ENCODE assay signal across 1 cellular context in the genomic region with DNA sequence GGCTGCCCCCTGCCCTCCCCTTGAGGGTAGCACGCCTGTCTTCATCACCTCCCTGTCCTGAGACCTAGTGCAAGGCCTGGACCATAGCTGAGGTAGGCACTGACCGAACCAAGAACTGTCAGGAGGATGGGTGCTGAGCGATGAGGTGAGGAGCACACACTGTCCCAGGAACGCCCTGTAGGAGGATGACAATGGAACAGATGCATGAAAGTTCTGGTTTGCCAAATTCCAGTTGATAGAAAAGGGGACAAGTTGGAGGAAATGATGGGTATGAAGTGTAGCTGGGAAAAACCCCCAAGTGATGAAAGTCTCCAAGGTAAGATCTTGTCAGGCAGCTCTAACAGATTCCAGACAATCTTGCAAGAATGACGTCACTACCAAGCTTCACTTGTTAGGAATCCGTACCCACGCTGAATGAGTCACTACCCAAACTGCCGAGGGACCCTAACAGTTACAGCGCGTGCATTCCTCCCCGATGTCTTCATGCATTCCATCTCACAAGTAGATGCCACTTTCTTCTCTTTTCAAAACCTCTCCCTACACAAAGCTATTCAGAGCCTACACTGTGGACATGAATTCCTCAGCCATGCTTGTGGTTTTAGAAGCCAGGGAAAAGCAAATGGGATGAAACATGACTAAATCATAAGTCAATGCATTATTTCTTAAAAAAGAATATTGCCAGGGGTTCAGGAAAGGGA.
TF ChIP-seq lines count a peak whose summit lies in the region.

No MANE protein-coding gene starts in this region.

TF ChIP-seq in GM23338, 12 proteins besides CTCF, POLR2A, EP300 and RAD21 (continued from another document):
- TF ChIP-seq, protein P1, sequence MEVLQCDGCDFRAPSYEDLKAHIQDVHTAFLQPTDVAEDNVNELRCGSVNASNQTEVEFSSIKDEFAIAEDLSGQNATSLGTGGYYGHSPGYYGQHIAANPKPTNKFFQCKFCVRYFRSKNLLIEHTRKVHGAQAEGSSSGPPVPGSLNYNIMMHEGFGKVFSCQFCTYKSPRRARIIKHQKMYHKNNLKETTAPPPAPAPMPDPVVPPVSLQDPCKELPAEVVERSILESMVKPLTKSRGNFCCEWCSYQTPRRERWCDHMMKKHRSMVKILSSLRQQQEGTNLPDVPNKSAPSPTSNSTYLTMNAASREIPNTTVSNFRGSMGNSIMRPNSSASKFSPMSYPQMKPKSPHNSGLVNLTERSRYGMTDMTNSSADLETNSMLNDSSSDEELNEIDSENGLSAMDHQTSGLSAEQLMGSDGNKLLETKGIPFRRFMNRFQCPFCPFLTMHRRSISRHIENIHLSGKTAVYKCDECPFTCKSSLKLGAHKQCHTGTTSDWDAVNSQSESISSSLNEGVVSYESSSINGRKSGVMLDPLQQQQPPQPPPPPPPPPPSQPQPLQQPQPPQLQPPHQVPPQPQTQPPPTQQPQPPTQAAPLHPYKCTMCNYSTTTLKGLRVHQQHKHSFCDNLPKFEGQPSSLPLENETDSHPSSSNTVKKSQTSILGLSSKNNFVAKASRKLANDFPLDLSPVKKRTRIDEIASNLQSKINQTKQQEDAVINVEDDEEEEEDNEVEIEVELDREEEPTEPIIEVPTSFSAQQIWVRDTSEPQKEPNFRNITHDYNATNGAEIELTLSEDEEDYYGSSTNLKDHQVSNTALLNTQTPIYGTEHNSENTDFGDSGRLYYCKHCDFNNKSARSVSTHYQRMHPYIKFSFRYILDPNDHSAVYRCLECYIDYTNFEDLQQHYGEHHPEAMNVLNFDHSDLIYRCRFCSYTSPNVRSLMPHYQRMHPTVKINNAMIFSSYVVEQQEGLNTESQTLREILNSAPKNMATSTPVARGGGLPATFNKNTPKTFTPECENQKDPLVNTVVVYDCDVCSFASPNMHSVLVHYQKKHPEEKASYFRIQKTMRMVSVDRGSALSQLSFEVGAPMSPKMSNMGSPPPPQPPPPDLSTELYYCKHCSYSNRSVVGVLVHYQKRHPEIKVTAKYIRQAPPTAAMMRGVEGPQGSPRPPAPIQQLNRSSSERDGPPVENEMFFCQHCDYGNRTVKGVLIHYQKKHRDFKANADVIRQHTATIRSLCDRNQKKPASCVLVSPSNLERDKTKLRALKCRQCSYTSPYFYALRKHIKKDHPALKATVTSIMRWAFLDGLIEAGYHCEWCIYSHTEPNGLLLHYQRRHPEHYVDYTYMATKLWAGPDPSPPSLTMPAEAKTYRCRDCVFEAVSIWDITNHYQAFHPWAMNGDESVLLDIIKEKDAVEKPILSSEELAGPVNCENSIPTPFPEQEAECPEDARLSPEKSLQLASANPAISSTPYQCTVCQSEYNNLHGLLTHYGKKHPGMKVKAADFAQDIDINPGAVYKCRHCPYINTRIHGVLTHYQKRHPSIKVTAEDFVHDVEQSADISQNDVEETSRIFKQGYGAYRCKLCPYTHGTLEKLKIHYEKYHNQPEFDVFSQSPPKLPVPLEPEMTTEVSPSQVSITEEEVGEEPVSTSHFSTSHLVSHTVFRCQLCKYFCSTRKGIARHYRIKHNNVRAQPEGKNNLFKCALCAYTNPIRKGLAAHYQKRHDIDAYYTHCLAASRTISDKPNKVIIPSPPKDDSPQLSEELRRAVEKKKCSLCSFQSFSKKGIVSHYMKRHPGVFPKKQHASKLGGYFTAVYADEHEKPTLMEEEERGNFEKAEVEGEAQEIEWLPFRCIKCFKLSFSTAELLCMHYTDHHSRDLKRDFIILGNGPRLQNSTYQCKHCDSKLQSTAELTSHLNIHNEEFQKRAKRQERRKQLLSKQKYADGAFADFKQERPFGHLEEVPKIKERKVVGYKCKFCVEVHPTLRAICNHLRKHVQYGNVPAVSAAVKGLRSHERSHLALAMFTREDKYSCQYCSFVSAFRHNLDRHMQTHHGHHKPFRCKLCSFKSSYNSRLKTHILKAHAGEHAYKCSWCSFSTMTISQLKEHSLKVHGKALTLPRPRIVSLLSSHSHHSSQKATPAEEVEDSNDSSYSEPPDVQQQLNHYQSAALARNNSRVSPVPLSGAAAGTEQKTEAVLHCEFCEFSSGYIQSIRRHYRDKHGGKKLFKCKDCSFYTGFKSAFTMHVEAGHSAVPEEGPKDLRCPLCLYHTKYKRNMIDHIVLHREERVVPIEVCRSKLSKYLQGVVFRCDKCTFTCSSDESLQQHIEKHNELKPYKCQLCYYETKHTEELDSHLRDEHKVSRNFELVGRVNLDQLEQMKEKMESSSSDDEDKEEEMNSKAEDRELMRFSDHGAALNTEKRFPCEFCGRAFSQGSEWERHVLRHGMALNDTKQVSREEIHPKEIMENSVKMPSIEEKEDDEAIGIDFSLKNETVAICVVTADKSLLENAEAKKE (CRISPR knock-in tag; IDR thresholded peaks at IDR 0.05), result no peak
- TF ChIP-seq NANOG (IDR thresholded peaks at IDR 0.05; ENCODE audit: borderline replicate concordance), result no peak
